Comparison of ENCODE assay signal across 18 cellular contexts in the genomic region with DNA sequence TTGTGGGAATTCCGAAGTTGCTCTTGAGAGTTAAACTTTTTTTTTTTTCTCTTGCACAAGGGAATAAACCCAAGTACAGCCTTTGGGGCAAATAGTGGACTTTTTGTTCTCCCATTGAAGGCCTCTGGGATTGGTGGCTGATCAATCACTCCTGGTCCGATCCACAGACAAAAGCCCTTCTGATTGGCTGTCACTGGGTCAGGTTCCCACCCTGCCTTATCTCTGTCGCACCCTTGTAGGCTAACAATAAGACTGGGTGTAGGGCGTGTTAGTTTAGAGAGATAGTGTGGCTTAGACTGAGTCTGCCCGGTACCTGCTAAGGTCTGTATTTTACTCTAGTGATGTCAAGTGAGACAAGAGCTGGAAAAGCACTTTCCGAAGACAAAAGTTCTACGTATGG.
"Had no signal": no experiment of that assay in that cellular context is flagged by ENCODE, and none has a peak within 500 bp of the region (broad histone marks: within the 10 kb centered on the region; RNA-seq: fewer than 3 reads in every experiment).

No MANE protein-coding gene starts in this region.

- H3K27me3 ChIP-seq: breast epithelium, esophagus squamous epithelium, gastrocnemius medialis, tibial nerve, uterus had no signal

- H3K9me3 ChIP-seq: breast epithelium, esophagus squamous epithelium, gastrocnemius medialis, prostate gland, tibial nerve, uterus had no signal

- H3K4me3 ChIP-seq: breast epithelium, esophagus squamous epithelium, gastrocnemius medialis, prostate gland, tibial nerve, uterus had no signal

- H3K36me3 ChIP-seq: breast epithelium, esophagus squamous epithelium, gastrocnemius medialis, prostate gland, tibial nerve, uterus, WERI-Rb-1 had no signal

- H3K4me1 ChIP-seq: breast epithelium, esophagus squamous epithelium, gastrocnemius medialis, prostate gland, tibial nerve, uterus had no signal

- DNase-seq: activated CD8-positive, alpha-beta memory T cell treated with anti-CD3 and anti-CD28 coated beads for 24 hours; activated CD8-positive, alpha-beta memory T cell treated with anti-CD3 and anti-CD28 coated beads, Interleukin-2, amount 50 U/mL, for 4 hours; activated naive CD4-positive, alpha-beta T cell treated with anti-CD3 and anti-CD28 coated beads for 36 hours; activated naive CD8-positive, alpha-beta T cell treated with anti-CD3 and anti-CD28 coated beads, Interleukin-2, amount 10 ng/mL, durations not matched to agents 7 days and 5 days; activated T-cell treated with anti-CD3 and anti-CD28 coated beads, Interleukin-2, amount 50 U/mL, for 24 hours; amniotic stem cell; esophagus squamous epithelium; gastrocnemius medialis; islet precursor cell; left cardiac atrium; naive B cell; right cardiac atrium; stimulated activated CD4-positive, alpha-beta T cell treated with anti-CD3 and anti-CD28 coated beads, Interleukin-1b, Interleukin-23, amount 100 ng/mL, for 48 hours; uterus; WERI-Rb-1 had no signal

- H3K27ac ChIP-seq: breast epithelium, esophagus squamous epithelium, gastrocnemius medialis, prostate gland, tibial nerve, uterus, WERI-Rb-1 had no signal
